Comparison of ENCODE assay signal across 1 cellular context in genomic region chr11:6357222-6357621, GRCh38.
A peak's percentile ranks its signal among the peaks of the same experiment; 100 is the strongest.
TF ChIP-seq lines count a peak whose summit lies in the region.

No MANE protein-coding gene starts in this region.

TF ChIP-seq in K562, 482 proteins besides CTCF, POLR2A, EP300 and RAD21 (continued from another document and continues in another):
- TF ChIP-seq, protein P1, sequence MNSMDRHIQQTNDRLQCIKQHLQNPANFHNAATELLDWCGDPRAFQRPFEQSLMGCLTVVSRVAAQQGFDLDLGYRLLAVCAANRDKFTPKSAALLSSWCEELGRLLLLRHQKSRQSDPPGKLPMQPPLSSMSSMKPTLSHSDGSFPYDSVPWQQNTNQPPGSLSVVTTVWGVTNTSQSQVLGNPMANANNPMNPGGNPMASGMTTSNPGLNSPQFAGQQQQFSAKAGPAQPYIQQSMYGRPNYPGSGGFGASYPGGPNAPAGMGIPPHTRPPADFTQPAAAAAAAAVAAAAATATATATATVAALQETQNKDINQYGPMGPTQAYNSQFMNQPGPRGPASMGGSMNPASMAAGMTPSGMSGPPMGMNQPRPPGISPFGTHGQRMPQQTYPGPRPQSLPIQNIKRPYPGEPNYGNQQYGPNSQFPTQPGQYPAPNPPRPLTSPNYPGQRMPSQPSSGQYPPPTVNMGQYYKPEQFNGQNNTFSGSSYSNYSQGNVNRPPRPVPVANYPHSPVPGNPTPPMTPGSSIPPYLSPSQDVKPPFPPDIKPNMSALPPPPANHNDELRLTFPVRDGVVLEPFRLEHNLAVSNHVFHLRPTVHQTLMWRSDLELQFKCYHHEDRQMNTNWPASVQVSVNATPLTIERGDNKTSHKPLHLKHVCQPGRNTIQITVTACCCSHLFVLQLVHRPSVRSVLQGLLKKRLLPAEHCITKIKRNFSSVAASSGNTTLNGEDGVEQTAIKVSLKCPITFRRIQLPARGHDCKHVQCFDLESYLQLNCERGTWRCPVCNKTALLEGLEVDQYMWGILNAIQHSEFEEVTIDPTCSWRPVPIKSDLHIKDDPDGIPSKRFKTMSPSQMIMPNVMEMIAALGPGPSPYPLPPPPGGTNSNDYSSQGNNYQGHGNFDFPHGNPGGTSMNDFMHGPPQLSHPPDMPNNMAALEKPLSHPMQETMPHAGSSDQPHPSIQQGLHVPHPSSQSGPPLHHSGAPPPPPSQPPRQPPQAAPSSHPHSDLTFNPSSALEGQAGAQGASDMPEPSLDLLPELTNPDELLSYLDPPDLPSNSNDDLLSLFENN (IDR thresholded peaks at IDR 0.05; ENCODE audit: low read depth in 2 of 2, low read length in 2 of 2) = no peak
- TF ChIP-seq SRSF3 (IDR thresholded peaks at IDR 0.05; ENCODE audit: insufficient read depth, low read length) = no peak
- TF ChIP-seq EGR1 (conservative IDR thresholded peaks at IDR 0.05) = peak; percentile 93
- no peak for TF ChIP-seq ZNF551 (CRISPR knock-in tag; IDR thresholded peaks at IDR 0.05)
- TF ChIP-seq ELF2 (CRISPR knock-in tag; IDR thresholded peaks at IDR 0.05) = no peak
- TF ChIP-seq PHF21A (IDR thresholded peaks at IDR 0.05; ENCODE audit: borderline replicate concordance, low read depth) = peak; percentile 92
- no peak for TF ChIP-seq L3MBTL2 (IDR thresholded peaks at IDR 0.05)
- peak; percentile 89 for TF ChIP-seq ATF3 (IDR thresholded peaks at IDR 0.05)
- TF ChIP-seq ATF3 (CRISPR knock-in tag; conservative IDR thresholded peaks at IDR 0.05) = no peak
- no peak for TF ChIP-seq FOXA3 (CRISPR knock-in tag; conservative IDR thresholded peaks at IDR 0.05 in 1 of 2, IDR thresholded peaks at IDR 0.05 in 1 of 2)
- no peak for TF ChIP-seq ARID4B (CRISPR knock-in tag; IDR thresholded peaks at IDR 0.05)
- no peak for TF ChIP-seq RUNX1 (IDR thresholded peaks at IDR 0.05; ENCODE audit: low read depth)
- no peak for TF ChIP-seq ZNF324 (CRISPR knock-in tag; IDR thresholded peaks at IDR 0.05)
- TF ChIP-seq ZNF277 (CRISPR knock-in tag; IDR thresholded peaks at IDR 0.05; ENCODE audit: borderline replicate concordance) = no peak
- TF ChIP-seq TAF7 (tag; IDR thresholded peaks at IDR 0.05) = no peak
- no peak for TF ChIP-seq SRF (CRISPR knock-in tag; IDR thresholded peaks at IDR 0.05)
- TF ChIP-seq ZNF395 (CRISPR knock-in tag; IDR thresholded peaks at IDR 0.05) = no peak
- no peak for TF ChIP-seq IRF1 (CRISPR knock-in tag; IDR thresholded peaks at IDR 0.05; ENCODE audit: borderline replicate concordance)
- no peak for TF ChIP-seq TEAD4 (IDR thresholded peaks at IDR 0.05; ENCODE audit: low read length)
- TF ChIP-seq TEAD4 (CRISPR knock-in tag; IDR thresholded peaks at IDR 0.05; ENCODE audit: borderline replicate concordance) = no peak
- no peak for TF ChIP-seq PTBP1 (IDR thresholded peaks at IDR 0.05; ENCODE audit: low read depth, low read length)
- TF ChIP-seq ZBTB8A (IDR thresholded peaks at IDR 0.05; ENCODE audit: partially characterized antibody) = no peak
- TF ChIP-seq ZNF24 (IDR thresholded peaks at IDR 0.05) = peak; percentile 94
- TF ChIP-seq RBM17 (IDR thresholded peaks at IDR 0.05; ENCODE audit: borderline replicate concordance, low read depth, low read length) = no peak
- TF ChIP-seq SRSF7 (optimal IDR thresholded peaks at IDR 0.05; ENCODE audit: low read depth, low read length) = no peak
- no peak for TF ChIP-seq MYC (IDR thresholded peaks at IDR 0.05; ENCODE audit: low read depth, low read length)
- TF ChIP-seq MYC (CRISPR knock-in tag; IDR thresholded peaks at IDR 0.05; ENCODE audit: borderline replicate concordance, low read depth) = no peak
- TF ChIP-seq JUN (IDR thresholded peaks at IDR 0.05; ENCODE audit: borderline replicate concordance, low read depth, low read length) = peak; percentile 84
- no peak for TF ChIP-seq JUN (CRISPR knock-in tag; IDR thresholded peaks at IDR 0.05; ENCODE audit: borderline replicate concordance)
- peak; percentile 43; the same call in 1 of the 2 replicates for TF ChIP-seq ATF7 (IDR thresholded peaks at IDR 0.05)
- no peak for TF ChIP-seq RBM25 (IDR thresholded peaks at IDR 0.05; ENCODE audit: low read depth, low read length, severe bottlenecking)
- no peak for TF ChIP-seq NR2C2 (CRISPR knock-in tag; IDR thresholded peaks at IDR 0.05)
- TF ChIP-seq NR2C2 (tag; IDR thresholded peaks at IDR 0.05) = no peak
- no peak for TF ChIP-seq ZEB2 (IDR thresholded peaks at IDR 0.05)
- no peak for TF ChIP-seq POLR2B (IDR thresholded peaks at IDR 0.05; ENCODE audit: low read depth, partially characterized antibody)
- peak; percentile 63 for TF ChIP-seq DPF2 (IDR thresholded peaks at IDR 0.05)
- no peak for TF ChIP-seq SMAD2 (IDR thresholded peaks at IDR 0.05; ENCODE audit: low read depth, low read length)
- no peak for TF ChIP-seq ZNF133 (CRISPR knock-in tag; IDR thresholded peaks at IDR 0.05)
- TF ChIP-seq FOSL1 (tag; conservative IDR thresholded peaks at IDR 0.05) = peak; percentile 83
- TF ChIP-seq CEBPB (tag; IDR thresholded peaks at IDR 0.05) = no peak
- TF ChIP-seq KDM1A (IDR thresholded peaks at IDR 0.05) = peak; percentile 58 to 66; a peak in 3 of 4 replicates
- TF ChIP-seq, protein P2, sequence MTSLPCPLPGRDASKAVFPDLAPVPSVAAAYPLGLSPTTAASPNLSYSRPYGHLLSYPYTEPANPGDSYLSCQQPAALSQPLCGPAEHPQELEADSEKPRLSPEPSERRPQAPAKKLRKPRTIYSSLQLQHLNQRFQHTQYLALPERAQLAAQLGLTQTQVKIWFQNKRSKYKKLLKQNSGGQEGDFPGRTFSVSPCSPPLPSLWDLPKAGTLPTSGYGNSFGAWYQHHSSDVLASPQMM (CRISPR knock-in tag; IDR thresholded peaks at IDR 0.05) = no peak
- TF ChIP-seq MBD2 (IDR thresholded peaks at IDR 0.05; ENCODE audit: borderline replicate concordance, low read depth) = no peak
- TF ChIP-seq TBP (optimal IDR thresholded peaks at IDR 0.05; ENCODE audit: low read depth, low read length) = no peak
- no peak for TF ChIP-seq CBX3 (IDR thresholded peaks at IDR 0.05; ENCODE audit: borderline replicate concordance in 1 of 2, low read length in 2 of 2)
- TF ChIP-seq RFX7 (CRISPR knock-in tag; IDR thresholded peaks at IDR 0.05) = no peak
- no peak for TF ChIP-seq MED1 (CRISPR knock-in tag; IDR thresholded peaks at IDR 0.05; ENCODE audit: borderline replicate concordance)
- no peak for TF ChIP-seq RBBP5 (IDR thresholded peaks at IDR 0.05; ENCODE audit: borderline replicate concordance, insufficient read depth, low read length, poor library complexity, severe bottlenecking)
- TF ChIP-seq ZBTB7A (IDR thresholded peaks at IDR 0.05; ENCODE audit: borderline replicate concordance, control insufficient read depth, low read depth, low read length) = no peak
- TF ChIP-seq HNRNPH1 (optimal IDR thresholded peaks at IDR 0.05; ENCODE audit: low read depth, low read length) = no peak
- no peak for TF ChIP-seq ZNF280B (CRISPR knock-in tag; IDR thresholded peaks at IDR 0.05)
- no peak for TF ChIP-seq FIP1L1 (IDR thresholded peaks at IDR 0.05; ENCODE audit: low read depth, low read length, poor library complexity, severe bottlenecking)
- no peak for TF ChIP-seq NCOA4 (IDR thresholded peaks at IDR 0.05; ENCODE audit: partially characterized antibody)
- TF ChIP-seq, protein P3, sequence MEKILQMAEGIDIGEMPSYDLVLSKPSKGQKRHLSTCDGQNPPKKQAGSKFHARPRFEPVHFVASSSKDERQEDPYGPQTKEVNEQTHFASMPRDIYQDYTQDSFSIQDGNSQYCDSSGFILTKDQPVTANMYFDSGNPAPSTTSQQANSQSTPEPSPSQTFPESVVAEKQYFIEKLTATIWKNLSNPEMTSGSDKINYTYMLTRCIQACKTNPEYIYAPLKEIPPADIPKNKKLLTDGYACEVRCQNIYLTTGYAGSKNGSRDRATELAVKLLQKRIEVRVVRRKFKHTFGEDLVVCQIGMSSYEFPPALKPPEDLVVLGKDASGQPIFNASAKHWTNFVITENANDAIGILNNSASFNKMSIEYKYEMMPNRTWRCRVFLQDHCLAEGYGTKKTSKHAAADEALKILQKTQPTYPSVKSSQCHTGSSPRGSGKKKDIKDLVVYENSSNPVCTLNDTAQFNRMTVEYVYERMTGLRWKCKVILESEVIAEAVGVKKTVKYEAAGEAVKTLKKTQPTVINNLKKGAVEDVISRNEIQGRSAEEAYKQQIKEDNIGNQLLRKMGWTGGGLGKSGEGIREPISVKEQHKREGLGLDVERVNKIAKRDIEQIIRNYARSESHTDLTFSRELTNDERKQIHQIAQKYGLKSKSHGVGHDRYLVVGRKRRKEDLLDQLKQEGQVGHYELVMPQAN (IDR thresholded peaks at IDR 0.05; ENCODE audit: borderline replicate concordance) = no peak
- TF ChIP-seq CREM (IDR thresholded peaks at IDR 0.05; ENCODE audit: low read depth) = peak; percentile 45; the same call in 1 of the 2 replicates
- TF ChIP-seq RBM34 (IDR thresholded peaks at IDR 0.05; ENCODE audit: borderline replicate concordance, insufficient read depth, low read length) = no peak
- no peak for TF ChIP-seq BCOR (IDR thresholded peaks at IDR 0.05)
